ENCODE assay signal across 35 cellular contexts in genomic region chr1:223355699-223356098, GRCh38. TPM values are rescaled to one million over a fixed set of nuclear protein-coding genes. Genes with fewer than 3 reads are reported as not detected.
"Had no signal": no experiment of that assay in that cellular context is flagged by ENCODE, and none has a peak within 500 bp of the region (broad histone marks: within the 10 kb centered on the region; RNA-seq: fewer than 3 reads in every experiment).

No MANE protein-coding gene starts in this region.

- ATAC-seq: activated CD8-positive, alpha-beta memory T cell treated with anti-CD3 and anti-CD28 coated beads, Interleukin-2, amount 10 ng/mL, durations not matched to agents 7 days and 5 days; Panc1; Right ventricle myocardium inferior; SK-N-SH treated with all-trans-retinoic acid at 6 μM for 48 hours; T-cell had no signal

- H3K4me3 ChIP-seq: ascending aorta had no signal

- H3K36me3 Mint-ChIP-seq: activated CD4-positive, alpha-beta memory T cell treated with anti-CD3 and anti-CD28 coated beads for 36 hours; activated CD8-positive, alpha-beta memory T cell treated with anti-CD3 and anti-CD28 coated beads, Interleukin-2, amount 10 ng/mL, durations not matched to agents 7 days and 5 days; activated naive CD8-positive, alpha-beta T cell treated with anti-CD3 and anti-CD28 coated beads, Interleukin-2, amount 10 ng/mL, durations not matched to agents 7 days and 5 days; T-cell had no signal

- H3K27ac ChIP-seq: ascending aorta, VCaP had no signal

- H3K4me3 Mint-ChIP-seq: activated B cell treated with CpG ODN at 0.5 μM for 24 hours; activated CD4-positive, alpha-beta memory T cell treated with anti-CD3 and anti-CD28 coated beads for 36 hours; activated CD8-positive, alpha-beta memory T cell treated with anti-CD3 and anti-CD28 coated beads, Interleukin-2, amount 10 ng/mL, durations not matched to agents 7 days and 5 days; activated naive CD8-positive, alpha-beta T cell treated with anti-CD3 and anti-CD28 coated beads, Interleukin-2, amount 10 ng/mL, durations not matched to agents 7 days and 5 days; T-cell had no signal

- H3K4me1 ChIP-seq: ascending aorta had no signal

- H3K27ac Mint-ChIP-seq: activated B cell treated with CpG ODN at 0.5 μM for 24 hours; activated CD4-positive, alpha-beta memory T cell treated with anti-CD3 and anti-CD28 coated beads for 36 hours; activated CD8-positive, alpha-beta memory T cell treated with anti-CD3 and anti-CD28 coated beads, Interleukin-2, amount 10 ng/mL, durations not matched to agents 7 days and 5 days; activated naive CD8-positive, alpha-beta T cell treated with anti-CD3 and anti-CD28 coated beads, Interleukin-2, amount 10 ng/mL, durations not matched to agents 7 days and 5 days; T-cell had no signal

- H3K4me1 Mint-ChIP-seq: activated B cell treated with CpG ODN at 0.5 μM for 24 hours; activated CD8-positive, alpha-beta memory T cell treated with anti-CD3 and anti-CD28 coated beads, Interleukin-2, amount 10 ng/mL, durations not matched to agents 7 days and 5 days; activated naive CD8-positive, alpha-beta T cell treated with anti-CD3 and anti-CD28 coated beads, Interleukin-2, amount 10 ng/mL, durations not matched to agents 7 days and 5 days had no signal

- H3K27me3 Mint-ChIP-seq: activated CD4-positive, alpha-beta memory T cell treated with anti-CD3 and anti-CD28 coated beads for 36 hours had no signal

- H3K9me3 ChIP-seq: ascending aorta had no signal

- H3K36me3 ChIP-seq: ascending aorta had no signal

- H3K27me3 ChIP-seq: ascending aorta had no signal

- DNase-seq: activated B cell treated with CpG ODN at 0.5 μM for 24 hours; activated CD4-positive, alpha-beta memory T cell treated with anti-CD3 and anti-CD28 coated beads for 36 hours; activated CD4-positive, alpha-beta T cell treated with anti-CD3 and anti-CD28 coated beads for 4 hours; activated CD4-positive, alpha-beta T cell treated with anti-CD3 and anti-CD28 coated beads, Interleukin-2, amount 50 U/mL, for 1 hour; activated CD4-positive, CD25-positive, alpha-beta regulatory T cell treated with anti-CD3 and anti-CD28 coated beads, Interleukin-2, amount 50 U/mL, for 72 hours; activated CD8-positive, alpha-beta memory T cell treated with anti-CD3 and anti-CD28 coated beads for 24 hours; activated CD8-positive, alpha-beta memory T cell treated with anti-CD3 and anti-CD28 coated beads, Interleukin-2, amount 10 ng/mL, durations not matched to agents 7 days and 5 days; activated CD8-positive, alpha-beta memory T cell treated with anti-CD3 and anti-CD28 coated beads, Interleukin-2, amount 50 U/mL, for 48 hours; activated effector memory CD4-positive, alpha-beta T cell treated with Interleukin-2 at 50 U/mL for 16 hours; activated naive CD4-positive, alpha-beta T cell treated with anti-CD3 and anti-CD28 coated beads, Interleukin-2, amount 50 U/mL, for 16 hours; activated naive CD8-positive, alpha-beta T cell treated with anti-CD3 and anti-CD28 coated beads, Interleukin-2, amount 10 ng/mL, durations not matched to agents 7 days and 5 days; activated T-cell treated with anti-CD3 and anti-CD28 coated beads, Interleukin-2, amount 50 U/mL, for 48 hours; amygdala; caudate nucleus; cerebellar nuclear complex; NCI-H1105; NCI-H1417 treated with DMSO at 0.1 percent for 48 hours; NCI-H187 treated with DMSO at 0.1 percent for 48 hours; NCI-H2081; NCI-H345; NCI-H524 treated with DMSO at 0.1 percent for 48 hours; SIG-M5; T-cell; T-helper 2 cell; T-helper 9 cell had no signal

- H3K9me3 Mint-ChIP-seq: activated B cell treated with CpG ODN at 0.5 μM for 24 hours; activated CD4-positive, alpha-beta memory T cell treated with anti-CD3 and anti-CD28 coated beads for 36 hours; activated naive CD8-positive, alpha-beta T cell treated with anti-CD3 and anti-CD28 coated beads, Interleukin-2, amount 10 ng/mL, durations not matched to agents 7 days and 5 days; T-cell had no signal

RNA-seq across cellular contexts. Expression of gene SUSD4, which starts 8.3 kb away (rescaled TPM):
- total RNA-seq: activated B cell treated with CpG ODN at 0.5 μM for 24 hours, ascending aorta, NCI-H460, SK-MEL-5 had no signal

RNA-seq across cellular contexts. Expression of gene CCDC185, which starts 37.5 kb away (rescaled TPM):
- total RNA-seq: activated B cell treated with CpG ODN at 0.5 μM for 24 hours; activated CD4-positive, alpha-beta memory T cell treated with anti-CD3 and anti-CD28 coated beads for 36 hours; activated CD8-positive, alpha-beta memory T cell treated with anti-CD3 and anti-CD28 coated beads, Interleukin-2, amount 10 ng/mL, durations not matched to agents 7 days and 5 days; activated naive CD8-positive, alpha-beta T cell treated with anti-CD3 and anti-CD28 coated beads, Interleukin-2, amount 10 ng/mL, durations not matched to agents 7 days and 5 days; ascending aorta; M059J; NCI-H460; Right ventricle myocardium inferior; RPMI7951; SK-MEL-5; T-cell had no signal
- polyA plus RNA-seq: adipose tissue had no signal
